ENCODE assay signal across 10 cellular contexts in genomic region chr20:38859070-38859690, GRCh38. TPM values are rescaled to one million over a fixed set of nuclear protein-coding genes. Genes with fewer than 3 reads are reported as not detected.
A peak's percentile ranks its signal among the peaks of the same experiment; 100 is the strongest.
DNase-seq lines count a peak whose midpoint lies in the region; ATAC-seq, FAIRE-seq and TF ChIP-seq lines count a peak whose summit lies in the region.
"Had no signal": no experiment of that assay in that cellular context is flagged by ENCODE, and none has a peak within 500 bp of the region (broad histone marks: within the 10 kb centered on the region; RNA-seq: fewer than 3 reads in every experiment).

No MANE protein-coding gene starts in this region.

- CTCF ChIA-PET in activated CD4-positive, alpha-beta T cell treated with anti-CD3 and anti-CD28 coated beads for 36 hours (lab: Charles Lee): interaction anchor here (0.6 to 3.0 kb wide), 7 partner anchors 9 to 82 kb away, joined by 3 to 13 read pairs (median 8); partner anchors contain the start of gene PPP1R16B
- CTCF ChIA-PET in activated CD4-positive, alpha-beta T cell treated with anti-CD3 and anti-CD28 coated beads, Interleukin-2, amount 10 ng/mL, durations not matched to agents 7 days and 5 days (lab: Charles Lee): interaction anchor here (0.6 to 3.1 kb wide), 8 partner anchors 10 to 24 kb away, joined by 3 to 10 read pairs (median 4); no protein-coding TSS in a partner anchor
- CTCF ChIA-PET in A673 (lab: Charles Lee): interaction anchor here (0.5 kb wide), 1 partner anchor 189 kb away, joined by 9 read pairs; no protein-coding TSS in a partner anchor

- H3K9me3 ChIP-seq in spleen (no peaks in the 10 kb centered on the region), A673 (ENCODE audit: low read depth, low read length, poor library complexity, severe bottlenecking) (no peaks in the 10 kb centered on the region)

- intact Hi-C loops in activated CD4-positive, alpha-beta T cell treated with anti-CD3 and anti-CD28 coated beads for 36 hours (cut with DNase I, micrococcal nuclease): no loop called here
- intact Hi-C loops in spleen (cut with DNase I; ENCODE audit: low total_unique reads) (no loop called here), A673 (cut with micrococcal nuclease; ENCODE audit: unreplicated experiment) (no loop called here)

- WGBS in spleen, 5 donors: 37 to 55% (median 49%) methylated on average over 7 to 9 of the region's 9 CpGs

- peaks cover 3% of the 10 kb centered on the region for H3K9me3 Mint-ChIP-seq in activated CD4-positive, alpha-beta T cell treated with anti-CD3 and anti-CD28 coated beads for 36 hours (ENCODE audit: low read depth)
- no peaks in the 10 kb centered on the region for H3K9me3 Mint-ChIP-seq in activated CD4-positive, alpha-beta T cell treated with anti-CD3 and anti-CD28 coated beads, Interleukin-2, amount 10 ng/mL, durations not matched to agents 7 days and 5 days
- H3K9me3 Mint-ChIP-seq: GM23338 had no signal

- FAIRE-seq in HTR-8/SVneo (lab: Jason Lieb, UNC): no peak
- FAIRE-seq: A204.1 had no signal

- H3K36me3 ChIP-seq in spleen: no peaks in the 10 kb centered on the region
- no peaks in the 10 kb centered on the region for H3K36me3 ChIP-seq in A673 (ENCODE audit: insufficient read depth, low read length, poor library complexity, severe bottlenecking)

- POLR2A ChIA-PET in activated CD4-positive, alpha-beta T cell treated with anti-CD3 and anti-CD28 coated beads for 36 hours (lab: Charles Lee): interaction anchor here (1.1 kb wide), 1 partner anchor 14 kb away, joined by 3 read pairs; no protein-coding TSS in a partner anchor
- POLR2A ChIA-PET in activated CD4-positive, alpha-beta T cell treated with anti-CD3 and anti-CD28 coated beads, Interleukin-2, amount 10 ng/mL, durations not matched to agents 7 days and 5 days (lab: Charles Lee): no interaction called here
- POLR2A ChIA-PET in A673 (lab: Charles Lee; ENCODE audit: low non-redundant PET): interaction anchor here (0.7 kb wide), 1 partner anchor 64 kb away, joined by 3 read pairs; no protein-coding TSS in a partner anchor

- no peak for TF ChIP-seq POLR2A in spleen (IDR thresholded peaks at IDR 0.05)

- H3K4me3 ChIP-seq in HL-60 (replicated peaks; ENCODE audit: insufficient read depth, low read length): no peak overlapping the region
- H3K4me3 ChIP-seq in spleen: no peak overlapping the region
- no peak overlapping the region for H3K4me3 ChIP-seq in A673 (ENCODE audit: low read depth, low read length, poor library complexity, severe bottlenecking)
- H3K4me3 ChIP-seq: GM23338 had no signal

- peak overlapping the region; percentile 34 for H3K27ac Mint-ChIP-seq in activated CD4-positive, alpha-beta T cell treated with anti-CD3 and anti-CD28 coated beads for 36 hours
- H3K27ac Mint-ChIP-seq in activated CD4-positive, alpha-beta T cell treated with anti-CD3 and anti-CD28 coated beads, Interleukin-2, amount 10 ng/mL, durations not matched to agents 7 days and 5 days: peak overlapping the region; percentile 60
- H3K27ac Mint-ChIP-seq: GM23338 had no signal

- TF ChIP-seq CTCF in HL-60 (IDR thresholded peaks at IDR 0.05; ENCODE audit: insufficient read depth, low read length) (no peak), spleen (IDR thresholded peaks at IDR 0.05 in 8 of 11, conservative IDR thresholded peaks at IDR 0.05 in 3 of 11) (no peak), A673 (conservative IDR thresholded peaks at IDR 0.05; ENCODE audit: low read depth, low read length) (no peak)

- H3K27ac ChIP-seq in HL-60 (replicated peaks): no peak overlapping the region; the same call in 1 of the 2 replicates
- peak overlapping the region in 7 of 8 donors; percentile 64 to 87 (median 77) for H3K27ac ChIP-seq in spleen
- no peak overlapping the region for H3K27ac ChIP-seq in A673 (ENCODE audit: low read depth, low read length, poor library complexity, severe bottlenecking)

- DNase-seq in activated CD4-positive, alpha-beta T cell treated with anti-CD3 and anti-CD28 coated beads for 36 hours: peak; percentile 60
- no peak for DNase-seq in activated CD4-positive, alpha-beta T cell treated with anti-CD3 and anti-CD28 coated beads, Interleukin-2, amount 50 U/mL, for 48 hours
- DNase-seq in HL-60 (ENCODE audit: low read depth in 1 of 2, low spot score in 1 of 2): peak; percentile 61 to 74
- peak; percentile 51 for DNase-seq in activated CD4-positive, alpha-beta T cell treated with anti-CD3 and anti-CD28 coated beads, Interleukin-2, amount 10 ng/mL, durations not matched to agents 7 days and 5 days
- DNase-seq in spleen: no peak
- no peak for DNase-seq in DMS153 treated with DMSO at 0.1 percent for 48 hours (lab: John Stamatoyannopoulos, UW; ENCODE audit: unreplicated experiment)
- no peak for DNase-seq in A673 (ENCODE audit: low spot score)
- DNase-seq in HTR-8/SVneo (ENCODE audit: insufficient read length, low spot score): no peak

- H3K27me3 ChIP-seq in HL-60 (ENCODE audit: insufficient read depth, poor library complexity, severe bottlenecking) (no peaks in the 10 kb centered on the region), spleen (replicated peaks in 1 of 7) (no peaks in the 10 kb centered on the region), A673 (replicated peaks; ENCODE audit: insufficient read depth, low read depth, low read length, poor library complexity) (peaks cover 27% of the 10 kb centered on the region)

- H3K4me1 ChIP-seq in spleen (peaks cover 42 to 97% (median 80%) of the 10 kb centered on the region in 6 donors), A673 (ENCODE audit: insufficient read depth, low read length, poor library complexity, severe bottlenecking) (no peaks in the 10 kb centered on the region)

- peak; percentile 53 for ATAC-seq in activated CD4-positive, alpha-beta T cell treated with anti-CD3 and anti-CD28 coated beads for 36 hours
- ATAC-seq: GM23338 had no signal

- no peaks in the 10 kb centered on the region for H3K27me3 Mint-ChIP-seq in activated CD4-positive, alpha-beta T cell treated with anti-CD3 and anti-CD28 coated beads for 36 hours
- no peaks in the 10 kb centered on the region for H3K27me3 Mint-ChIP-seq in activated CD4-positive, alpha-beta T cell treated with anti-CD3 and anti-CD28 coated beads, Interleukin-2, amount 10 ng/mL, durations not matched to agents 7 days and 5 days

- H3K36me3 Mint-ChIP-seq in activated CD4-positive, alpha-beta T cell treated with anti-CD3 and anti-CD28 coated beads for 36 hours (ENCODE audit: low read depth): peaks cover 20% of the 10 kb centered on the region
- H3K36me3 Mint-ChIP-seq in activated CD4-positive, alpha-beta T cell treated with anti-CD3 and anti-CD28 coated beads, Interleukin-2, amount 10 ng/mL, durations not matched to agents 7 days and 5 days (ENCODE audit: low read depth): peaks cover 41% of the 10 kb centered on the region

- BruUV-seq in A673 (replicated peaks; lab: Mats Ljungman, UMichigan): no TSS peak

- no peak overlapping the region for H3K4me3 Mint-ChIP-seq in activated CD4-positive, alpha-beta T cell treated with anti-CD3 and anti-CD28 coated beads for 36 hours
- H3K4me3 Mint-ChIP-seq in activated CD4-positive, alpha-beta T cell treated with anti-CD3 and anti-CD28 coated beads, Interleukin-2, amount 10 ng/mL, durations not matched to agents 7 days and 5 days: no peak overlapping the region
- H3K4me3 Mint-ChIP-seq: GM23338 had no signal

- H3K4me1 Mint-ChIP-seq in activated CD4-positive, alpha-beta T cell treated with anti-CD3 and anti-CD28 coated beads for 36 hours: peaks cover 83% of the 10 kb centered on the region
- peaks cover 88% of the 10 kb centered on the region for H3K4me1 Mint-ChIP-seq in activated CD4-positive, alpha-beta T cell treated with anti-CD3 and anti-CD28 coated beads, Interleukin-2, amount 10 ng/mL, durations not matched to agents 7 days and 5 days

RNA-seq across cellular contexts. Expression of gene PPP1R16B, which starts 53.7 kb away (rescaled TPM):
- total RNA-seq in activated CD4-positive, alpha-beta T cell treated with anti-CD3 and anti-CD28 coated beads for 36 hours: 10 to 100 TPM; 78.8 to 84.0 TPM
- total RNA-seq in activated CD4-positive, alpha-beta T cell treated with anti-CD3 and anti-CD28 coated beads, Interleukin-2, amount 10 ng/mL, durations not matched to agents 7 days and 5 days: 10 to 100 TPM; 63.6 to 67.4 TPM
- 10 to 100 TPM; 35.7 to 66.0 (median 47.4) TPM for total RNA-seq in spleen
- polyA plus RNA-seq in spleen: 10 to 100 TPM; 16.0 to 35.0 (median 16.5) TPM
- total RNA-seq in A673 (2021): 0.13 and 0.17 TPM in 2 replicates

Comparison
In these comparisons a context has a peak if more than half of its experiments do, and no peak if none do; other contexts are left out.
1. DNase-seq: peak in activated CD4-positive, alpha-beta T cell treated with anti-CD3 and anti-CD28 coated beads for 36 hours (single experiment), HL-60 (2 of 2) and activated CD4-positive, alpha-beta T cell treated with anti-CD3 and anti-CD28 coated beads, Interleukin-2, amount 10 ng/mL, durations not matched to agents 7 days and 5 days (single experiment); none in activated CD4-positive, alpha-beta T cell treated with anti-CD3 and anti-CD28 coated beads, Interleukin-2, amount 50 U/mL, for 48 hours (0 of 2), spleen (single experiment), DMS153 treated with DMSO at 0.1 percent for 48 hours (single experiment), A673 (single experiment) and HTR-8/SVneo (single experiment).
2. H3K27ac ChIP-seq: peak in spleen (7 of 8); none in HL-60 (single experiment) and A673 (single experiment).
3. RNA of gene PPP1R16B, which starts 53.7 kb away (total RNA-seq): 78.8 to 84.0 TPM in activated CD4-positive, alpha-beta T cell treated with anti-CD3 and anti-CD28 coated beads for 36 hours, 63.6 to 67.4 TPM in activated CD4-positive, alpha-beta T cell treated with anti-CD3 and anti-CD28 coated beads, Interleukin-2, amount 10 ng/mL, durations not matched to agents 7 days and 5 days and 35.7 to 66.0 TPM in spleen; 0.13 to 0.17 TPM in A673; every median in the first group is over 10 times any median in the second.